Comparison of ENCODE assay signal across 1 cellular context in genomic region chr7:16647435-16647960, GRCh38.
TF ChIP-seq lines count a peak whose summit lies in the region.

No MANE protein-coding gene starts in this region.

TF ChIP-seq in HepG2, 621 proteins besides CTCF, POLR2A, EP300 and RAD21:
- TF ChIP-seq, protein P1, sequence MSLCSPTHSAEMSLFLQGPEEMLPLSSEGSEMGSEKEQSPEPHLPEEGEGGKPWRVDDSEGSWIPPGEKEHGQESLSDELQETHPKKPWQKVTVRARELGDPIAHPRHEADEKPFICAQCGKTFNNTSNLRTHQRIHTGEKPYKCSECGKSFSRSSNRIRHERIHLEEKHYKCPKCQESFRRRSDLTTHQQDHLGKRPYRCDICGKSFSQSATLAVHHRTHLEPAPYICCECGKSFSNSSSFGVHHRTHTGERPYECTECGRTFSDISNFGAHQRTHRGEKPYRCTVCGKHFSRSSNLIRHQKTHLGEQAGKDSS (CRISPR knock-in tag; IDR thresholded peaks at IDR 0.05; ENCODE audit: borderline replicate concordance, low read depth): no peak
- TF ChIP-seq JUND (CRISPR knock-in tag; IDR thresholded peaks at IDR 0.05) (no peak), NFE2 (CRISPR knock-in tag; IDR thresholded peaks at IDR 0.05) (no peak), ZNF543 (CRISPR knock-in tag; IDR thresholded peaks at IDR 0.05) (no peak)
- TF ChIP-seq, protein P2, sequence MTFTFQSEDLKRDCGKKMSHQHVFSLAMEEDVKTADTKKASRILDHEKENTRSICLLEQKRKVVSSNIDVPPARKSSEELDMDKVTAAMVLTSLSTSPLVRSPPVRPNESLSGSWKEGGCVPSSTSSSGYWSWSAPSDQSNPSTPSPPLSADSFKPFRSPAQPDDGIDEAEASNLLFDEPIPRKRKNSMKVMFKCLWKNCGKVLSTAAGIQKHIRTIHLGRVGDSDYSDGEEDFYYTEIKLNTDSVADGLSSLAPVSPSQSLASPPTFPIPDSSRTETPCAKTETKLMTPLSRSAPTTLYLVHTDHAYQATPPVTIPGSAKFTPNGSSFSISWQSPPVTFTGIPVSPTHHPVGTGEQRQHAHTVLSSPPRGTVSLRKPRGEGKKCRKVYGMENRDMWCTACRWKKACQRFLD (CRISPR knock-in tag; IDR thresholded peaks at IDR 0.05; ENCODE audit: borderline replicate concordance): no peak
